ENCODE assay signal across 16 cellular contexts in genomic region chr13:86788624-86789023, GRCh38.
DNase-seq lines count a peak whose midpoint lies in the region; TF ChIP-seq lines count a peak whose summit lies in the region.
"Had no signal": no experiment of that assay in that cellular context is flagged by ENCODE, and none has a peak within 500 bp of the region (broad histone marks: within the 10 kb centered on the region; RNA-seq: fewer than 3 reads in every experiment).

No MANE protein-coding gene starts in this region.

- no peak overlapping the region for H2BK15ac ChIP-seq in neuronal stem cell (ENCODE audit: low read length)

- H2BK12ac ChIP-seq in neuronal stem cell (ENCODE audit: low read length) = no peak overlapping the region

- intact Hi-C loops in thyroid gland (cut with DNase I) = no loop called here

- H3K36me3 ChIP-seq in Karpas-422 (ENCODE audit: insufficient read depth, low read length) = 0 out of 2 replicates have a peak, but pooled peaks cover 3% of the 10 kb centered on the region
- no peaks in the 10 kb centered on the region for H3K36me3 ChIP-seq in neuronal stem cell (replicated peaks in 1 of 2; ENCODE audit: control insufficient read depth in 2 of 2, insufficient read depth in 2 of 2, low read length in 2 of 2)
- no peaks in the 10 kb centered on the region for H3K36me3 ChIP-seq in thyroid gland
- H3K36me3 ChIP-seq: BE2C had no signal

- H3K9me3 ChIP-seq in Karpas-422 (ENCODE audit: low read length) = peaks cover 15% of the 10 kb centered on the region
- peaks cover 2 to 31% of the 10 kb centered on the region in 2 donors for H3K9me3 ChIP-seq in neuronal stem cell (replicated peaks in 1 of 2; ENCODE audit: control insufficient read depth in 2 of 2, insufficient read depth in 1 of 2, low read depth in 1 of 2, low read length in 2 of 2)
- H3K9me3 ChIP-seq in thyroid gland = no peaks in the 10 kb centered on the region

- no peak overlapping the region for H3K18ac ChIP-seq in neuronal stem cell (ENCODE audit: low read length)

- H3K14ac ChIP-seq in neuronal stem cell (ENCODE audit: low read length) = no peak overlapping the region

- H3K23ac ChIP-seq in neuronal stem cell (ENCODE audit: low read depth, low read length, poor library complexity) = no peak overlapping the region

- no peak for DNase-seq in Karpas-422
- DNase-seq in SK-MEL-5 (ENCODE audit: low read depth, low spot score) = peak; percentile 50
- DNase-seq in medulla oblongata (ENCODE audit: extremely low spot score) = peak; percentile 5
- DNase-seq in neuronal stem cell (ENCODE audit: low spot score) = no peak
- no peak for DNase-seq in thyroid gland
- no peak for DNase-seq in activated CD4-positive, alpha-beta T cell treated with anti-CD3 and anti-CD28 coated beads for 4 hours
- no peak for DNase-seq in SW 1271 (lab: John Stamatoyannopoulos, UW)
- DNase-seq: ACHN; BE2C; C1 segment of cervical spinal cord; CD4-positive, CD25-positive, alpha-beta regulatory T cell; CD8-positive, alpha-beta memory T cell; COR-L47; GM23248; HCEC 1CT; IMR-90 had no signal

- no peak for TF ChIP-seq POLR2A in thyroid gland (IDR thresholded peaks at IDR 0.05)

- no peak overlapping the region for H3K9ac ChIP-seq in Karpas-422 (ENCODE audit: low read length)
- no peak overlapping the region for H3K9ac ChIP-seq in neuronal stem cell (ENCODE audit: low read depth, low read length, poor library complexity)
- H3K9ac ChIP-seq: GM23248 had no signal

- no peak for TF ChIP-seq CTCF in thyroid gland (IDR thresholded peaks at IDR 0.05)

- H3K27ac ChIP-seq in Karpas-422 (ENCODE audit: low read length) (no peak overlapping the region), neuronal stem cell (replicated peaks; ENCODE audit: low read length) (no peak overlapping the region), thyroid gland (no peak overlapping the region)
- H3K27ac ChIP-seq: GM23248 had no signal

- H3K9me2 ChIP-seq in Karpas-422 (replicated peaks; ENCODE audit: insufficient read depth, low read length) = no peaks in the 10 kb centered on the region

- no CpG with 5 or more reads among the region's 2 CpGs for WGBS in neuronal stem cell (ENCODE audit: extremely low coverage in 2 of 2, insufficient read length in 2 of 2, insufficient replicate concordance in 1 of 2), 2 donors
- WGBS in thyroid gland, 2 donors = 35 to 64% methylated on average over 2 of the region's 2 CpGs

- H3K4me2 ChIP-seq in Karpas-422 (ENCODE audit: low read depth, low read length, poor library complexity, severe bottlenecking) = no peak overlapping the region
- H3K4me2 ChIP-seq in neuronal stem cell (ENCODE audit: insufficient read depth, low read length, poor library complexity, severe bottlenecking) = no peak overlapping the region

- H2AFZ ChIP-seq in Karpas-422 (ENCODE audit: low read length) (0 out of 2 replicates have a peak overlapping the region, but pooled peaks have one; percentile 61), neuronal stem cell (ENCODE audit: low read length) (peak overlapping the region; percentile 14)
- H2AFZ ChIP-seq: GM23248 had no signal

- no peaks in the 10 kb centered on the region for H3K27me3 ChIP-seq in Karpas-422 (ENCODE audit: low read length)
- no peaks in the 10 kb centered on the region for H3K27me3 ChIP-seq in neuronal stem cell (ENCODE audit: control insufficient read depth in 3 of 3, insufficient read depth in 3 of 3, low read depth in 1 of 3, low read length in 3 of 3)
- no peaks in the 10 kb centered on the region for H3K27me3 ChIP-seq in thyroid gland
- H3K27me3 ChIP-seq: BE2C had no signal

- no peaks in the 10 kb centered on the region for H3K4me1 ChIP-seq in Karpas-422 (ENCODE audit: low read length)
- H3K4me1 ChIP-seq in neuronal stem cell (ENCODE audit: control insufficient read depth in 2 of 2, insufficient read depth in 1 of 2, low read depth in 1 of 2, low read length in 2 of 2) = peaks cover 2 to 7% of the 10 kb centered on the region in 2 donors
- no peaks in the 10 kb centered on the region for H3K4me1 ChIP-seq in thyroid gland
- H3K4me1 ChIP-seq: BE2C had no signal

- H3K4ac ChIP-seq in neuronal stem cell (ENCODE audit: low read length) = no peak overlapping the region

- no peak overlapping the region for H3K4me3 ChIP-seq in Karpas-422 (ENCODE audit: low read length)
- H3K4me3 ChIP-seq in neuronal stem cell (ENCODE audit: low read length in 2 of 2) = no peak overlapping the region
- no peak overlapping the region for H3K4me3 ChIP-seq in thyroid gland (replicated peaks in 1 of 3)
- H3K4me3 ChIP-seq: GM23248 had no signal

- H3K79me2 ChIP-seq in Karpas-422 (ENCODE audit: low read length) = no peaks in the 10 kb centered on the region

- H3K79me1 ChIP-seq in neuronal stem cell (ENCODE audit: low read depth, low read length) = no peaks in the 10 kb centered on the region

- H4K91ac ChIP-seq in neuronal stem cell (ENCODE audit: low read depth, low read length, poor library complexity) = no peak overlapping the region

- no peak overlapping the region for H2AK5ac ChIP-seq in neuronal stem cell (ENCODE audit: low read depth, low read length)

- no peak overlapping the region for H4K8ac ChIP-seq in neuronal stem cell (ENCODE audit: low read depth, low read length)

- no peak overlapping the region for H2BK120ac ChIP-seq in neuronal stem cell (ENCODE audit: low read depth, low read length)

- in situ Hi-C loops in SK-MEL-5 (cut with HindIII; ENCODE audit: low pct_unique_long_range_greater_than_20kb, low sequenced_read_pairs) = no loop called here

- H2BK5ac ChIP-seq in neuronal stem cell (ENCODE audit: low read length) = no peak overlapping the region

- H4K20me1 ChIP-seq in Karpas-422 (ENCODE audit: insufficient read depth, low read depth, low read length) = no peaks in the 10 kb centered on the region

Comparison
In these comparisons a context has a peak if more than half of its experiments do, and no peak if none do; other contexts are left out.
1. DNase-seq: peak in SK-MEL-5 (single experiment) and medulla oblongata (single experiment); none in Karpas-422 (single experiment), neuronal stem cell (single experiment), thyroid gland (0 of 2), activated CD4-positive, alpha-beta T cell treated with anti-CD3 and anti-CD28 coated beads for 4 hours (0 of 2) and SW 1271 (0 of 2).